In genomic region chr7:46369933-46370654, GRCh38 we compare ENCODE assay signal across 13 cellular contexts.
DNase-seq lines count a peak whose midpoint lies in the region; ATAC-seq and TF ChIP-seq lines count a peak whose summit lies in the region.
"Had no signal": no experiment of that assay in that cellular context is flagged by ENCODE, and none has a peak within 500 bp of the region (broad histone marks: within the 10 kb centered on the region; RNA-seq: fewer than 3 reads in every experiment).

No MANE protein-coding gene starts in this region.

- no peaks in the 10 kb centered on the region for H3K4me1 ChIP-seq in left lung

- no peaks in the 10 kb centered on the region for H3K27me3 ChIP-seq in left lung
- H3K27me3 ChIP-seq: neutrophil had no signal

- DNase-seq in LoVo (ENCODE audit: low spot score): peak; percentile 45
- peak; percentile 93 for DNase-seq in astrocyte of the spinal cord (ENCODE audit: low read depth, low spot score)
- no peak for DNase-seq in left lung
- DNase-seq in NCI-H510A treated with DMSO at 0.1 percent for 48 hours (lab: John Stamatoyannopoulos, UW): no peak
- DNase-seq: activated CD8-positive, alpha-beta T cell treated with anti-CD3 and anti-CD28 coated beads, Interleukin-2, amount 10 ng/mL, durations not matched to agents 7 days and 5 days; NCI-H345; T-cell had no signal

- intact Hi-C loops in left lung (cut with DNase I): no loop called here

- H3K4me3 ChIP-seq in astrocyte of the spinal cord (ENCODE audit: low read depth, low read length): no peak overlapping the region
- H3K4me3 ChIP-seq in left lung: no peak overlapping the region

- TF ChIP-seq CTCF in C4-2B (conservative IDR thresholded peaks at IDR 0.05) (peak; percentile 8; the same call in 1 of the 2 replicates), astrocyte of the spinal cord (IDR thresholded peaks at IDR 0.05; ENCODE audit: low read depth, low read length) (no peak), left lung (IDR thresholded peaks at IDR 0.05) (no peak)

- in situ Hi-C loops in astrocyte of the spinal cord (cut with HindIII; ENCODE audit: low sequenced_read_pairs): no loop called here

- no peaks in the 10 kb centered on the region for H3K36me3 ChIP-seq in left lung
- H3K36me3 ChIP-seq: neutrophil had no signal

- H3K9me3 ChIP-seq in left lung: no peaks in the 10 kb centered on the region
- H3K9me3 ChIP-seq: neutrophil had no signal

- H3K27ac ChIP-seq in C4-2B (no peak overlapping the region), left lung (no peak overlapping the region)
- H3K27ac ChIP-seq: epithelial cell of prostate, neutrophil had no signal

- ATAC-seq in left lung (peak; percentile 47), HG02623 (IDR thresholded peaks at IDR 0.05; ENCODE audit: unreplicated experiment) (no peak), HG02870 (IDR thresholded peaks at IDR 0.05; ENCODE audit: unreplicated experiment) (no peak), HG03521 (IDR thresholded peaks at IDR 0.05; ENCODE audit: unreplicated experiment) (no peak)
- ATAC-seq: activated CD8-positive, alpha-beta T cell treated with anti-CD3 and anti-CD28 coated beads, Interleukin-2, amount 10 ng/mL, durations not matched to agents 7 days and 5 days; T-cell had no signal

Comparison
In these comparisons a context has a peak if more than half of its experiments do, and no peak if none do; other contexts are left out.
1. DNase-seq: peak in LoVo (single experiment) and astrocyte of the spinal cord (single experiment); none in left lung (0 of 2) and NCI-H510A treated with DMSO at 0.1 percent for 48 hours (single experiment).